7 cellular contexts compared by ENCODE assay signal in the genomic region with DNA sequence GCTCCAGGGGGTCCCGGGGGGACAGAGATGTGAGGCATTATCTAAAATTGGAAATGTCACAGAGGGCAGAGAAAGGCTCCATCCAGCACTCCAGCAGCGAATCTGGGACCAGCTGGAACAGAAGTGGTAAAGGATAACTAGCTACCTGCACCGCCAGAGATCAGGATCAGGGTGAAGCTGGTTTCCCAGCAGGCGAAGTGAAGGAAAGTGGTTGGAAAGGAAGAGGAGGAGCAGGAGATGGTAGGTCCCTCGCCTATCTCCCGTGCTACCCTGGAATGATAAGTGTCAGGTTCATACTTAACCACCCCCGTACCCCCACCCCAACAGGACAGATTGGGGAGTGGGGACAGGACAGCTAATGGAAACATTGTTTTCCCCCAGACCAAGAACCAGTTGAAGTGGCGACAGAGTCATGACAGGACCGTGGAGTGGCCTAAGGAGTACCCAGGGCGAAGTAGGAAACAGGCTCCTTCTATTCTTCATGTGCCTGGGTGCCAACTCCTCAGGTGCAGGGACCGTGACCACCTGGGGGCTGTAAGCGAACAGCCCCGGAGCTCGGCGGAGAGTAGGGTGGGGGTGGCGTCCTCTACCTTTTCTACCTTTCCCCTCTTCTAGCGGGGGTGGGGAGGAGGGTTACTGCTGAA. TPM values are rescaled to one million over a fixed set of nuclear protein-coding genes. Genes with fewer than 3 reads are reported as not detected.
DNase-seq lines count a peak whose midpoint lies in the region; ATAC-seq and TF ChIP-seq lines count a peak whose summit lies in the region.

No MANE protein-coding gene starts in this region.

- peak overlapping the region; percentile 99 for H3K4me2 ChIP-seq in smooth muscle cell

- peaks cover 10% of the 10 kb centered on the region for H3K79me2 ChIP-seq in smooth muscle cell (ENCODE audit: low read depth)

- intact Hi-C loops in activated CD4-positive, alpha-beta memory T cell treated with anti-CD3 and anti-CD28 coated beads for 36 hours (cut with micrococcal nuclease) = no loop called here

- peak overlapping the region; percentile 100 for H3K4me3 Mint-ChIP-seq in activated CD4-positive, alpha-beta memory T cell treated with anti-CD3 and anti-CD28 coated beads for 36 hours

- H3F3A ChIP-seq in smooth muscle cell (ENCODE audit: low read depth) = no peaks in the 10 kb centered on the region

- peak overlapping the region; percentile 97 for H3K27ac Mint-ChIP-seq in activated CD4-positive, alpha-beta memory T cell treated with anti-CD3 and anti-CD28 coated beads for 36 hours

- peaks cover 51% of the 10 kb centered on the region for H3K4me1 Mint-ChIP-seq in activated CD4-positive, alpha-beta memory T cell treated with anti-CD3 and anti-CD28 coated beads for 36 hours (ENCODE audit: low read depth)

- H3K9ac ChIP-seq in smooth muscle cell (ENCODE audit: low read depth) = peak overlapping the region; percentile 98

- no peak for DNase-seq in activated CD4-positive, alpha-beta memory T cell treated with anti-CD3 and anti-CD28 coated beads for 36 hours
- DNase-seq in hepatic stellate cell (ENCODE audit: low spot score) = peak; percentile 16
- no peak for DNase-seq in smooth muscle cell (lab: John Stamatoyannopoulos, UW; ENCODE audit: unreplicated experiment)
- DNase-seq in occipital lobe (lab: John Stamatoyannopoulos, UW) = no peak
- DNase-seq in COLO829 (ENCODE audit: low spot score) = no peak

- ATAC-seq in HG02798 (IDR thresholded peaks at IDR 0.05; ENCODE audit: poor library complexity, unreplicated experiment) (peak; percentile 1), GM18517 (IDR thresholded peaks at IDR 0.05; ENCODE audit: unreplicated experiment) (no peak)

- peaks cover 21% of the 10 kb centered on the region for H3K36me3 Mint-ChIP-seq in activated CD4-positive, alpha-beta memory T cell treated with anti-CD3 and anti-CD28 coated beads for 36 hours

- no peaks in the 10 kb centered on the region for H3K36me3 ChIP-seq in smooth muscle cell (ENCODE audit: low read depth)

- peak overlapping the region; percentile 63 for H3K27ac ChIP-seq in smooth muscle cell (ENCODE audit: low read depth)

- no peaks in the 10 kb centered on the region for H3K27me3 ChIP-seq in smooth muscle cell (ENCODE audit: low read depth)

- H3K27me3 Mint-ChIP-seq in activated CD4-positive, alpha-beta memory T cell treated with anti-CD3 and anti-CD28 coated beads for 36 hours = no peaks in the 10 kb centered on the region

- peak overlapping the region; percentile 99 for H2AFZ ChIP-seq in smooth muscle cell (ENCODE audit: low read depth)

- CTCF ChIA-PET in activated CD4-positive, alpha-beta memory T cell treated with anti-CD3 and anti-CD28 coated beads for 36 hours (lab: Charles Lee) = interaction anchor here (0.8 to 2.9 kb wide), 6 partner anchors 11 to 205 kb away, joined by 3 to 19 read pairs (median 6); partner anchors contain the start of genes PPOX, TOMM40L and UFC1

- no peaks in the 10 kb centered on the region for H4K20me1 ChIP-seq in smooth muscle cell (ENCODE audit: low read depth)

- peaks cover 7% of the 10 kb centered on the region for H3K4me1 ChIP-seq in smooth muscle cell (ENCODE audit: low read depth)

- peak overlapping the region; percentile 90 for H3K4me3 ChIP-seq in smooth muscle cell

- POLR2A ChIA-PET in activated CD4-positive, alpha-beta memory T cell treated with anti-CD3 and anti-CD28 coated beads for 36 hours (lab: Charles Lee) = interaction anchor here (0.8 to 3.7 kb wide), 5 partner anchors 10 to 28 kb away, joined by 3 to 41 read pairs (median 5); partner anchors contain the start of genes NDUFS2, PPOX and UFC1

- WGBS in smooth muscle cell (ENCODE audit: low lambda C conversion rate) = 27% methylated on average over 16 of the region's 17 CpGs

- H3K9me3 Mint-ChIP-seq in activated CD4-positive, alpha-beta memory T cell treated with anti-CD3 and anti-CD28 coated beads for 36 hours = no peaks in the 10 kb centered on the region

- no peak for TF ChIP-seq CTCF in smooth muscle cell (IDR thresholded peaks at IDR 0.05; ENCODE audit: borderline replicate concordance, insufficient read depth, poor library complexity, severe bottlenecking)

- no peaks in the 10 kb centered on the region for H3K9me3 ChIP-seq in smooth muscle cell (replicated peaks; ENCODE audit: low read depth)

RNA-seq across cellular contexts. Expression of gene B4GALT3, which starts 0.7 kb away (rescaled TPM):
- total RNA-seq in activated CD4-positive, alpha-beta memory T cell treated with anti-CD3 and anti-CD28 coated beads for 36 hours = 10 to 100 TPM; 46.3 to 50.9 TPM
- total RNA-seq in smooth muscle cell (21.4 and 21.9 TPM in 2 replicates), occipital lobe (21.4 TPM)
- polyA plus RNA-seq in smooth muscle cell = 44.9 and 47.0 TPM in 2 replicates

RNA-seq across cellular contexts. Expression of gene PPOX, which starts 10.4 kb away (rescaled TPM):
- 10 to 100 TPM; 27.0 to 30.7 TPM for total RNA-seq in activated CD4-positive, alpha-beta memory T cell treated with anti-CD3 and anti-CD28 coated beads for 36 hours
- total RNA-seq in smooth muscle cell (14.2 and 16.5 TPM in 2 replicates), occipital lobe (25.4 TPM)
- 23.8 and 31.6 TPM in 2 replicates for polyA plus RNA-seq in smooth muscle cell

RNA-seq across cellular contexts. Expression of gene USP21, which starts 17.3 kb away (rescaled TPM):
- 10 to 100 TPM; 25.4 to 28.6 TPM for total RNA-seq in activated CD4-positive, alpha-beta memory T cell treated with anti-CD3 and anti-CD28 coated beads for 36 hours
- total RNA-seq in smooth muscle cell (6.9 and 10.7 TPM in 2 replicates), occipital lobe (10.6 TPM)
- polyA plus RNA-seq in smooth muscle cell = 25.4 and 30.8 TPM in 2 replicates

RNA-seq across cellular contexts. Expression of gene ADAMTS4, which starts 22.3 kb away (rescaled TPM):
- 1 to 10 TPM; 2.3 to 3.0 TPM for total RNA-seq in activated CD4-positive, alpha-beta memory T cell treated with anti-CD3 and anti-CD28 coated beads for 36 hours
- total RNA-seq in smooth muscle cell (11.5 and 17.1 TPM in 2 replicates), occipital lobe (0.62 TPM)
- polyA plus RNA-seq in smooth muscle cell = 17.7 and 28.3 TPM in 2 replicates

RNA-seq across cellular contexts. Expression of gene UFC1, which starts 22.8 kb away (rescaled TPM):
- 10 to 100 TPM; 87.7 to 91.0 TPM for total RNA-seq in activated CD4-positive, alpha-beta memory T cell treated with anti-CD3 and anti-CD28 coated beads for 36 hours
- total RNA-seq in smooth muscle cell = 57.1 and 58.2 TPM in 2 replicates
- 81.5 and 94.5 TPM in 2 replicates for polyA plus RNA-seq in smooth muscle cell
- total RNA-seq in occipital lobe = 99.4 TPM
